Comparison of ENCODE assay signal across 8 cellular contexts in the genomic region with DNA sequence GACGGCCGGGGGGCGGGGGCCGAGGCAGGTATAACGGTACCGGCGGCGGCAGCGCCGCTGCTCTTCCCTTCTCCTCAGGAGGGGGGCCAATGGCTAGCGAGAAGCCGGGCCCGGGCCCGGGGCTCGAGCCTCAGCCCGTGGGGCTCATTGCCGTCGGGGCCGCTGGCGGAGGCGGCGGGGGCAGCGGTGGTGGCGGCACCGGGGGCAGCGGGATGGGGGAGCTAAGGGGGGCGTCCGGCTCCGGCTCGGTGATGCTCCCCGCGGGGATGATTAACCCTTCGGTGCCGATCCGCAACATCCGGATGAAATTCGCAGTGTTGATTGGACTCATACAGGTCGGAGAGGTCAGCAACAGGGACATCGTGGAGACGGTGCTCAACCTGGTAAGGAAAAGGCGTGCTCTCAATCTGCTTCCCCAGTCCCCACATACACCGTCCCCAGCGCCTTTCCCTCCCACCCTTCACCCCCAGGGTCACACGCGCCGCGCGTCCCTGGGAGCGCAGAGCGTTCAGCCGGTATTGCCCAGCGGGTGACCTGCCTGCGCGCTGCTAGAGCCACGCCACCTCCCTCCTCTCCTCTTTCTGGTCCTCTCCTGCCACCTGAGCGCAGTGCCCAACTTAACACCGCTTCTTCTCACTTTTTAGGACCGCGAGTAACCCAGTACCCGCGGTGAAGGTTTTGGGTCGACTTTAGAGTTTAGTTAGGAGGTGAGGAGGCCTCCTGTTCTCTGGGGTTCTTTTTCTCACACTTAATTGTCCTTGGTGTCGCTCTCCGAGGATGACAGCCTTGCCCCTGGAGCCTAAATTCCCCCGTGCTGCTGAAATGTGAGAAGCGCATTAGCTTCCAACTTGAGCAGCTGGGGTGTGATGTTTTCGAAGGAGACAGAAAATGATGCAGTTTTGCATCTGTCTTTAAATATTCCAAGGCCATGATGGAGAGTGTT. TPM values are rescaled to one million over a fixed set of nuclear protein-coding genes. Genes with fewer than 3 reads are reported as not detected.
DNase-seq lines count a peak whose midpoint lies in the region; ATAC-seq lines count a peak whose summit lies in the region.

No MANE protein-coding gene starts in this region.

- H3K27me3 ChIP-seq in MG63: peaks cover 51% of the 10 kb centered on the region

- peak; percentile 59 for DNase-seq in D341Med (ENCODE audit: low spot score)
- DNase-seq in MG63: peak; percentile 2
- peak; percentile 39 for DNase-seq in activated T-cell treated with anti-CD3 and anti-CD28 coated beads, Interleukin-2, amount 50 U/mL, for 24 hours
- DNase-seq in glomerular visceral epithelial cell (ENCODE audit: extremely low spot score): peak; percentile 27
- DNase-seq in nucleus accumbens (lab: John Stamatoyannopoulos, UW): peak in 36 of 56 donors; percentile 1 to 53 (median 24)
- no peak for DNase-seq in NCI-H446 treated with DMSO at 0.1 percent for 48 hours (lab: John Stamatoyannopoulos, UW)
- no peak for DNase-seq in HT-29 (ENCODE audit: low spot score)

- no peaks in the 10 kb centered on the region for H3K36me3 ChIP-seq in MG63

- ATAC-seq in GM21390 (IDR thresholded peaks at IDR 0.05; ENCODE audit: unreplicated experiment): peak; percentile 17

- H3K4me1 Mint-ChIP-seq in activated T-cell treated with anti-CD3 and anti-CD28 coated beads, Interleukin-2, amount 50 U/mL, for 24 hours (ENCODE audit: low read depth): peaks cover 24% of the 10 kb centered on the region

- H3K27ac Mint-ChIP-seq in activated T-cell treated with anti-CD3 and anti-CD28 coated beads, Interleukin-2, amount 50 U/mL, for 24 hours: no peak overlapping the region

- no peaks in the 10 kb centered on the region for H3K9me3 Mint-ChIP-seq in activated T-cell treated with anti-CD3 and anti-CD28 coated beads, Interleukin-2, amount 50 U/mL, for 24 hours

- H3K36me3 Mint-ChIP-seq in activated T-cell treated with anti-CD3 and anti-CD28 coated beads, Interleukin-2, amount 50 U/mL, for 24 hours (ENCODE audit: low read depth): peaks cover 2% of the 10 kb centered on the region

- no peak overlapping the region; the same call in 1 of the 2 replicates for H3K4me3 ChIP-seq in MG63

- H3K4me3 Mint-ChIP-seq in activated T-cell treated with anti-CD3 and anti-CD28 coated beads, Interleukin-2, amount 50 U/mL, for 24 hours: peak overlapping the region; percentile 88

- H3K9me3 ChIP-seq in MG63: no peaks in the 10 kb centered on the region

- peaks cover 49% of the 10 kb centered on the region for H3K27me3 Mint-ChIP-seq in activated T-cell treated with anti-CD3 and anti-CD28 coated beads, Interleukin-2, amount 50 U/mL, for 24 hours

RNA-seq across cellular contexts. Expression of a gene that starts 0.9 kb away (rescaled TPM):
- 0.05 and 0.16 TPM in 2 replicates for total RNA-seq in MG63 (2014; rRNA removed; shearing (Covaris generic); ENCODE audit: low replicate concordance)
- not detected in 2 replicates for total RNA-seq in HT-29 (2014; rRNA removed; shearing (Covaris generic))

Comparison
In these comparisons a context has a peak if more than half of its experiments do, and no peak if none do; other contexts are left out.
1. DNase-seq: peak in D341Med (single experiment), MG63 (single experiment), activated T-cell treated with anti-CD3 and anti-CD28 coated beads, Interleukin-2, amount 50 U/mL, for 24 hours (single experiment), glomerular visceral epithelial cell (single experiment) and nucleus accumbens (36 of 56); none in NCI-H446 treated with DMSO at 0.1 percent for 48 hours (single experiment) and HT-29 (single experiment).